Comparison of ENCODE assay signal across 10 cellular contexts in genomic region chr2:152558174-152559091, GRCh38.
DNase-seq lines count a peak whose midpoint lies in the region; ATAC-seq and TF ChIP-seq lines count a peak whose summit lies in the region.
"Had no signal": no experiment of that assay in that cellular context is flagged by ENCODE, and none has a peak within 500 bp of the region (broad histone marks: within the 10 kb centered on the region; RNA-seq: fewer than 3 reads in every experiment).

No MANE protein-coding gene starts in this region.

- H3K4me3 ChIP-seq in GM23338: no peak overlapping the region
- H3K4me3 ChIP-seq: upper lobe of left lung had no signal

- peaks cover 20% of the 10 kb centered on the region; the same call in 1 of the 2 replicates for H3K4me1 ChIP-seq in GM23338 (ENCODE audit: insufficient read depth)
- H3K4me1 ChIP-seq: upper lobe of left lung had no signal

- no peaks in the 10 kb centered on the region for H3K79me2 ChIP-seq in GM23338 (replicated peaks; ENCODE audit: insufficient read depth)

- peaks cover 2% of the 10 kb centered on the region for H3K27me3 Mint-ChIP-seq in GM23338 (ENCODE audit: insufficient read depth, low read depth, poor library complexity)
- no peaks in the 10 kb centered on the region for H3K27me3 Mint-ChIP-seq in activated naive CD8-positive, alpha-beta T cell treated with anti-CD3 and anti-CD28 coated beads for 36 hours

- no peaks in the 10 kb centered on the region for H3K36me3 ChIP-seq in GM23338 (ENCODE audit: insufficient read depth)

- H3K36me3 Mint-ChIP-seq in GM23338 (ENCODE audit: low read depth): peaks cover 23% of the 10 kb centered on the region; the same call in 2 of the 3 replicates
- no peaks in the 10 kb centered on the region for H3K36me3 Mint-ChIP-seq in activated naive CD8-positive, alpha-beta T cell treated with anti-CD3 and anti-CD28 coated beads for 36 hours

- no peak overlapping the region for H3K4me2 ChIP-seq in GM23338

- no peak overlapping the region for H2AFZ ChIP-seq in GM23338

- peak; percentile 66 for ATAC-seq in GM21576 (IDR thresholded peaks at IDR 0.05; ENCODE audit: unreplicated experiment)
- ATAC-seq in GM23338: no peak
- ATAC-seq: HepG2 had no signal

- TF ChIP-seq CTCF in GM23338 (conservative IDR thresholded peaks at IDR 0.05; ENCODE audit: low read depth in 2 of 2): no peak

- DNase-seq in NCI-H446 (lab: John Stamatoyannopoulos, UW) (peak; percentile 83 to 86), fibroblast of gingiva (ENCODE audit: low read depth) (peak; percentile 95), stromal cell of bone marrow (ENCODE audit: low read depth) (peak; percentile 94), GM23338 (ENCODE audit: low spot score) (no peak)
- no peak for DNase-seq in stimulated activated CD4-positive, alpha-beta T cell treated with anti-CD3 and anti-CD28 coated beads, Interleukin-4, amount 100 ng/mL, for 1 hour
- DNase-seq in activated naive CD8-positive, alpha-beta T cell treated with anti-CD3 and anti-CD28 coated beads for 36 hours: no peak
- DNase-seq: kidney, upper lobe of left lung had no signal

- H3K4me1 Mint-ChIP-seq in GM23338: peaks cover 28% of the 10 kb centered on the region
- no peaks in the 10 kb centered on the region for H3K4me1 Mint-ChIP-seq in activated naive CD8-positive, alpha-beta T cell treated with anti-CD3 and anti-CD28 coated beads for 36 hours

- H3K27me3 ChIP-seq in GM23338 (ENCODE audit: insufficient read depth): no peaks in the 10 kb centered on the region
- H3K27me3 ChIP-seq: upper lobe of left lung had no signal

- H3F3A ChIP-seq in GM23338 (replicated peaks; ENCODE audit: low read depth): no peaks in the 10 kb centered on the region

- H3K27ac ChIP-seq in GM23338 (ENCODE audit: low read depth): no peak overlapping the region
- H3K27ac ChIP-seq: upper lobe of left lung had no signal

- no peak overlapping the region for H3K27ac Mint-ChIP-seq in GM23338
- no peak overlapping the region for H3K27ac Mint-ChIP-seq in activated naive CD8-positive, alpha-beta T cell treated with anti-CD3 and anti-CD28 coated beads for 36 hours

- no peaks in the 10 kb centered on the region for H3K9me2 ChIP-seq in GM23338 (ENCODE audit: insufficient read depth)

- H3K4me3 Mint-ChIP-seq in GM23338: no peak overlapping the region
- no peak overlapping the region for H3K4me3 Mint-ChIP-seq in activated naive CD8-positive, alpha-beta T cell treated with anti-CD3 and anti-CD28 coated beads for 36 hours

- no peaks in the 10 kb centered on the region for H3K9me3 Mint-ChIP-seq in GM23338
- H3K9me3 Mint-ChIP-seq in activated naive CD8-positive, alpha-beta T cell treated with anti-CD3 and anti-CD28 coated beads for 36 hours: no peaks in the 10 kb centered on the region

- no peaks in the 10 kb centered on the region for H4K20me1 ChIP-seq in GM23338 (replicated peaks; ENCODE audit: insufficient read depth)

TF ChIP-seq in GM23338, 12 proteins besides CTCF, POLR2A, EP300 and RAD21 (continues in another document):
- no peak for TF ChIP-seq ZNF331 (CRISPR knock-in tag; IDR thresholded peaks at IDR 0.05; ENCODE audit: low read depth)
- TF ChIP-seq, protein P1, sequence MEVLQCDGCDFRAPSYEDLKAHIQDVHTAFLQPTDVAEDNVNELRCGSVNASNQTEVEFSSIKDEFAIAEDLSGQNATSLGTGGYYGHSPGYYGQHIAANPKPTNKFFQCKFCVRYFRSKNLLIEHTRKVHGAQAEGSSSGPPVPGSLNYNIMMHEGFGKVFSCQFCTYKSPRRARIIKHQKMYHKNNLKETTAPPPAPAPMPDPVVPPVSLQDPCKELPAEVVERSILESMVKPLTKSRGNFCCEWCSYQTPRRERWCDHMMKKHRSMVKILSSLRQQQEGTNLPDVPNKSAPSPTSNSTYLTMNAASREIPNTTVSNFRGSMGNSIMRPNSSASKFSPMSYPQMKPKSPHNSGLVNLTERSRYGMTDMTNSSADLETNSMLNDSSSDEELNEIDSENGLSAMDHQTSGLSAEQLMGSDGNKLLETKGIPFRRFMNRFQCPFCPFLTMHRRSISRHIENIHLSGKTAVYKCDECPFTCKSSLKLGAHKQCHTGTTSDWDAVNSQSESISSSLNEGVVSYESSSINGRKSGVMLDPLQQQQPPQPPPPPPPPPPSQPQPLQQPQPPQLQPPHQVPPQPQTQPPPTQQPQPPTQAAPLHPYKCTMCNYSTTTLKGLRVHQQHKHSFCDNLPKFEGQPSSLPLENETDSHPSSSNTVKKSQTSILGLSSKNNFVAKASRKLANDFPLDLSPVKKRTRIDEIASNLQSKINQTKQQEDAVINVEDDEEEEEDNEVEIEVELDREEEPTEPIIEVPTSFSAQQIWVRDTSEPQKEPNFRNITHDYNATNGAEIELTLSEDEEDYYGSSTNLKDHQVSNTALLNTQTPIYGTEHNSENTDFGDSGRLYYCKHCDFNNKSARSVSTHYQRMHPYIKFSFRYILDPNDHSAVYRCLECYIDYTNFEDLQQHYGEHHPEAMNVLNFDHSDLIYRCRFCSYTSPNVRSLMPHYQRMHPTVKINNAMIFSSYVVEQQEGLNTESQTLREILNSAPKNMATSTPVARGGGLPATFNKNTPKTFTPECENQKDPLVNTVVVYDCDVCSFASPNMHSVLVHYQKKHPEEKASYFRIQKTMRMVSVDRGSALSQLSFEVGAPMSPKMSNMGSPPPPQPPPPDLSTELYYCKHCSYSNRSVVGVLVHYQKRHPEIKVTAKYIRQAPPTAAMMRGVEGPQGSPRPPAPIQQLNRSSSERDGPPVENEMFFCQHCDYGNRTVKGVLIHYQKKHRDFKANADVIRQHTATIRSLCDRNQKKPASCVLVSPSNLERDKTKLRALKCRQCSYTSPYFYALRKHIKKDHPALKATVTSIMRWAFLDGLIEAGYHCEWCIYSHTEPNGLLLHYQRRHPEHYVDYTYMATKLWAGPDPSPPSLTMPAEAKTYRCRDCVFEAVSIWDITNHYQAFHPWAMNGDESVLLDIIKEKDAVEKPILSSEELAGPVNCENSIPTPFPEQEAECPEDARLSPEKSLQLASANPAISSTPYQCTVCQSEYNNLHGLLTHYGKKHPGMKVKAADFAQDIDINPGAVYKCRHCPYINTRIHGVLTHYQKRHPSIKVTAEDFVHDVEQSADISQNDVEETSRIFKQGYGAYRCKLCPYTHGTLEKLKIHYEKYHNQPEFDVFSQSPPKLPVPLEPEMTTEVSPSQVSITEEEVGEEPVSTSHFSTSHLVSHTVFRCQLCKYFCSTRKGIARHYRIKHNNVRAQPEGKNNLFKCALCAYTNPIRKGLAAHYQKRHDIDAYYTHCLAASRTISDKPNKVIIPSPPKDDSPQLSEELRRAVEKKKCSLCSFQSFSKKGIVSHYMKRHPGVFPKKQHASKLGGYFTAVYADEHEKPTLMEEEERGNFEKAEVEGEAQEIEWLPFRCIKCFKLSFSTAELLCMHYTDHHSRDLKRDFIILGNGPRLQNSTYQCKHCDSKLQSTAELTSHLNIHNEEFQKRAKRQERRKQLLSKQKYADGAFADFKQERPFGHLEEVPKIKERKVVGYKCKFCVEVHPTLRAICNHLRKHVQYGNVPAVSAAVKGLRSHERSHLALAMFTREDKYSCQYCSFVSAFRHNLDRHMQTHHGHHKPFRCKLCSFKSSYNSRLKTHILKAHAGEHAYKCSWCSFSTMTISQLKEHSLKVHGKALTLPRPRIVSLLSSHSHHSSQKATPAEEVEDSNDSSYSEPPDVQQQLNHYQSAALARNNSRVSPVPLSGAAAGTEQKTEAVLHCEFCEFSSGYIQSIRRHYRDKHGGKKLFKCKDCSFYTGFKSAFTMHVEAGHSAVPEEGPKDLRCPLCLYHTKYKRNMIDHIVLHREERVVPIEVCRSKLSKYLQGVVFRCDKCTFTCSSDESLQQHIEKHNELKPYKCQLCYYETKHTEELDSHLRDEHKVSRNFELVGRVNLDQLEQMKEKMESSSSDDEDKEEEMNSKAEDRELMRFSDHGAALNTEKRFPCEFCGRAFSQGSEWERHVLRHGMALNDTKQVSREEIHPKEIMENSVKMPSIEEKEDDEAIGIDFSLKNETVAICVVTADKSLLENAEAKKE (CRISPR knock-in tag; IDR thresholded peaks at IDR 0.05): no peak
- TF ChIP-seq STAT1 (IDR thresholded peaks at IDR 0.05; ENCODE audit: unreplicated experiment): no peak
- TF ChIP-seq ZNF114 (CRISPR knock-in tag; IDR thresholded peaks at IDR 0.05): no peak
- no peak for TF ChIP-seq CREB1 (CRISPR knock-in tag; IDR thresholded peaks at IDR 0.05; ENCODE audit: low read depth)
- TF ChIP-seq NANOG (IDR thresholded peaks at IDR 0.05; ENCODE audit: borderline replicate concordance): no peak
- no peak for TF ChIP-seq JUNB (IDR thresholded peaks at IDR 0.05; ENCODE audit: unreplicated experiment)
- TF ChIP-seq, protein P2, sequence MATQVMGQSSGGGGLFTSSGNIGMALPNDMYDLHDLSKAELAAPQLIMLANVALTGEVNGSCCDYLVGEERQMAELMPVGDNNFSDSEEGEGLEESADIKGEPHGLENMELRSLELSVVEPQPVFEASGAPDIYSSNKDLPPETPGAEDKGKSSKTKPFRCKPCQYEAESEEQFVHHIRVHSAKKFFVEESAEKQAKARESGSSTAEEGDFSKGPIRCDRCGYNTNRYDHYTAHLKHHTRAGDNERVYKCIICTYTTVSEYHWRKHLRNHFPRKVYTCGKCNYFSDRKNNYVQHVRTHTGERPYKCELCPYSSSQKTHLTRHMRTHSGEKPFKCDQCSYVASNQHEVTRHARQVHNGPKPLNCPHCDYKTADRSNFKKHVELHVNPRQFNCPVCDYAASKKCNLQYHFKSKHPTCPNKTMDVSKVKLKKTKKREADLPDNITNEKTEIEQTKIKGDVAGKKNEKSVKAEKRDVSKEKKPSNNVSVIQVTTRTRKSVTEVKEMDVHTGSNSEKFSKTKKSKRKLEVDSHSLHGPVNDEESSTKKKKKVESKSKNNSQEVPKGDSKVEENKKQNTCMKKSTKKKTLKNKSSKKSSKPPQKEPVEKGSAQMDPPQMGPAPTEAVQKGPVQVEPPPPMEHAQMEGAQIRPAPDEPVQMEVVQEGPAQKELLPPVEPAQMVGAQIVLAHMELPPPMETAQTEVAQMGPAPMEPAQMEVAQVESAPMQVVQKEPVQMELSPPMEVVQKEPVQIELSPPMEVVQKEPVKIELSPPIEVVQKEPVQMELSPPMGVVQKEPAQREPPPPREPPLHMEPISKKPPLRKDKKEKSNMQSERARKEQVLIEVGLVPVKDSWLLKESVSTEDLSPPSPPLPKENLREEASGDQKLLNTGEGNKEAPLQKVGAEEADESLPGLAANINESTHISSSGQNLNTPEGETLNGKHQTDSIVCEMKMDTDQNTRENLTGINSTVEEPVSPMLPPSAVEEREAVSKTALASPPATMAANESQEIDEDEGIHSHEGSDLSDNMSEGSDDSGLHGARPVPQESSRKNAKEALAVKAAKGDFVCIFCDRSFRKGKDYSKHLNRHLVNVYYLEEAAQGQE (IDR thresholded peaks at IDR 0.05; ENCODE audit: unreplicated experiment): no peak
- TF ChIP-seq EZH2phosphoT487 (IDR thresholded peaks at IDR 0.05; ENCODE audit: unreplicated experiment): no peak
- no peak for TF ChIP-seq EZH2 (IDR thresholded peaks at IDR 0.05; ENCODE audit: low read depth, unreplicated experiment)
- no peak for TF ChIP-seq POLR2AphosphoS5 (IDR thresholded peaks at IDR 0.05; ENCODE audit: low read depth)

Comparison
In these comparisons a context has a peak if more than half of its experiments do, and no peak if none do; other contexts are left out.
1. DNase-seq: peak in NCI-H446 (2 of 2), fibroblast of gingiva (single experiment) and stromal cell of bone marrow (single experiment); none in GM23338 (single experiment), stimulated activated CD4-positive, alpha-beta T cell treated with anti-CD3 and anti-CD28 coated beads, Interleukin-4, amount 100 ng/mL, for 1 hour (single experiment) and activated naive CD8-positive, alpha-beta T cell treated with anti-CD3 and anti-CD28 coated beads for 36 hours (single experiment).